In genomic region chr6:156685823-156686428, GRCh38 we compare ENCODE assay signal across 8 cellular contexts.
DNase-seq lines count a peak whose midpoint lies in the region; ATAC-seq and TF ChIP-seq lines count a peak whose summit lies in the region.

No MANE protein-coding gene starts in this region.

- H3K36me3 Mint-ChIP-seq in effector memory CD8-positive, alpha-beta T cell (ENCODE audit: insufficient read depth): peaks cover 3% of the 10 kb centered on the region
- H3K36me3 Mint-ChIP-seq in osteocyte (ENCODE audit: unreplicated experiment): no peaks in the 10 kb centered on the region

- no peak for TF ChIP-seq CTCF in osteocyte (IDR thresholded peaks at IDR 0.05)

- H3K9me3 Mint-ChIP-seq in effector memory CD8-positive, alpha-beta T cell: no peaks in the 10 kb centered on the region
- H3K9me3 Mint-ChIP-seq in osteocyte (ENCODE audit: unreplicated experiment): no peaks in the 10 kb centered on the region

- peaks cover 9 to 10% of the 10 kb centered on the region in 2 donors for H3K4me1 Mint-ChIP-seq in effector memory CD8-positive, alpha-beta T cell (ENCODE audit: low read depth in 2 of 2)
- H3K4me1 Mint-ChIP-seq in osteocyte (ENCODE audit: unreplicated experiment): peaks cover 19% of the 10 kb centered on the region

- peaks cover 0 to 11% of the 10 kb centered on the region in 2 donors for H3K27me3 Mint-ChIP-seq in effector memory CD8-positive, alpha-beta T cell
- no peaks in the 10 kb centered on the region for H3K27me3 Mint-ChIP-seq in osteocyte (ENCODE audit: unreplicated experiment)

- peak overlapping the region; percentile 89 to 90 for H3K27ac Mint-ChIP-seq in effector memory CD8-positive, alpha-beta T cell
- H3K27ac Mint-ChIP-seq in osteocyte (ENCODE audit: unreplicated experiment): peak overlapping the region; percentile 99

- DNase-seq in DMS79 (lab: John Stamatoyannopoulos, UW) (peak; percentile 74), NCI-H526 (lab: John Stamatoyannopoulos, UW) (peak; percentile 26 to 30), osteocyte (ENCODE audit: extremely low spot score, unreplicated experiment) (no peak), glomerular visceral epithelial cell (ENCODE audit: extremely low spot score) (no peak), RPMI8226 (no peak)
- no peak for DNase-seq in effector memory CD8-positive, alpha-beta T cell

- no peak for ATAC-seq in effector memory CD8-positive, alpha-beta T cell (replicated peaks)
- no peak for ATAC-seq in GM19455 (IDR thresholded peaks at IDR 0.05; ENCODE audit: unreplicated experiment)
- no peak for ATAC-seq in GM21737 (IDR thresholded peaks at IDR 0.05; ENCODE audit: unreplicated experiment)

- H3K4me3 Mint-ChIP-seq in effector memory CD8-positive, alpha-beta T cell: peak overlapping the region; percentile 82 to 91
- peak overlapping the region; percentile 96 for H3K4me3 Mint-ChIP-seq in osteocyte (ENCODE audit: unreplicated experiment)

Comparison
In these comparisons a context has a peak if more than half of its experiments do, and no peak if none do; other contexts are left out.
1. DNase-seq: peak in DMS79 (single experiment) and NCI-H526 (2 of 2); none in effector memory CD8-positive, alpha-beta T cell (0 of 3), osteocyte (single experiment), glomerular visceral epithelial cell (single experiment) and RPMI8226 (single experiment).